19 cellular contexts compared by ENCODE assay signal in the genomic region with DNA sequence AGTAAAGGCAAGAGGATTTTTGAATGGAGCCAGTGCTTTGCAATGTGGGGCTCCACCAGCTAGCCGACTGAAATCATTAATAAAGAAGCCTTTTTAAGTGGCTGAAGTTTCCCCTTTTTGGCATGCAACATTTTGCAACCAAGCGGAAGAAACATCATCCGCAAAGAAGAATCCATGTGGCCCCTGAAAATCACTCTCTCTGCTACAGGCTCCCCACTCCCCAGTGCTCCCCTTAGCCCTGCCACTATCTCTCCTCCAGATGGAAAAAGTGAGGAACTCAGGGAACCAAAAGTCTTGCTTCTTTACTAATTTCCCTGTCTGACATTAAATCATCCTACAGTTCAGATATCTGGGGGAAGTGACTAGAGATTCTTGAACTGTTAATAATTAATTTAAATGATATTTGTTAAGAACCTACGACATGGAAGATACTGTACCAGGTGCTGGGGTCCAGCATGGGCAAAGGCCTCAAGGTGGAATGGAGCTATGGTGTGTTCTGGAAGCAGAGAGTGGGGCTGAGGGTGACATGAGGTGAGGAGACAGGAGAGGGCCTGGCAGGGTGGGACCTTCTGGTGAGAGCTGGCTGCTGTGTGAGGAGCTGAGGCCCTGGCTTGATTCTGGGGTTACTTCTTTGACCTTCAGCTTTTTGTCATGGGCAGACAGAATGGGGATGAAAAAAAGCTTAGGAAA. TPM values are rescaled to one million over a fixed set of nuclear protein-coding genes. Genes with fewer than 3 reads are reported as not detected.
DNase-seq lines count a peak whose midpoint lies in the region; ATAC-seq and TF ChIP-seq lines count a peak whose summit lies in the region.
"Had no signal": no experiment of that assay in that cellular context is flagged by ENCODE, and none has a peak within 500 bp of the region (broad histone marks: within the 10 kb centered on the region; RNA-seq: fewer than 3 reads in every experiment).

No MANE protein-coding gene starts in this region.

- H3K27me3 ChIP-seq in heart right ventricle: no peaks in the 10 kb centered on the region
- H3K27me3 ChIP-seq in upper lobe of right lung: no peaks in the 10 kb centered on the region
- no peaks in the 10 kb centered on the region for H3K27me3 ChIP-seq in CD8-positive, alpha-beta T cell (ENCODE audit: insufficient read depth, low read length)
- H3K27me3 ChIP-seq: right lobe of liver had no signal

- H3K4me1 Mint-ChIP-seq in brain (peaks cover 55% of the 10 kb centered on the region), nephron (peaks cover 56% of the 10 kb centered on the region)
- H3K4me1 Mint-ChIP-seq in CD8-positive, alpha-beta T cell (ENCODE audit: low read depth): no peaks in the 10 kb centered on the region
- H3K4me1 Mint-ChIP-seq: activated CD4-positive, alpha-beta memory T cell treated with anti-CD3 and anti-CD28 coated beads, Interleukin-2, amount 10 ng/mL, durations not matched to agents 7 days and 5 days; stimulated activated naive CD8-positive, alpha-beta T cell treated with anti-CD3 and anti-CD28 coated beads, Interleukin-15, amount 100 ng/mL, for 72 hours had no signal

- H3K36me3 ChIP-seq in heart right ventricle: no peaks in the 10 kb centered on the region
- no peaks in the 10 kb centered on the region for H3K36me3 ChIP-seq in upper lobe of right lung
- H3K36me3 ChIP-seq in CD8-positive, alpha-beta T cell (ENCODE audit: insufficient read depth, low read length): no peaks in the 10 kb centered on the region
- H3K36me3 ChIP-seq: right lobe of liver had no signal

- CTCF ChIA-PET in CD8-positive, alpha-beta T cell (lab: Charles Lee): interaction anchor here (1.5 kb wide), 1 partner anchor 48 kb away, joined by 3 read pairs; no protein-coding TSS in a partner anchor

- ATAC-seq in heart right ventricle (no peak), Right ventricle myocardium inferior (no peak), upper lobe of right lung (no peak)
- no peak for ATAC-seq in CD8-positive, alpha-beta T cell
- ATAC-seq: K562; stimulated activated naive CD8-positive, alpha-beta T cell treated with anti-CD3 and anti-CD28 coated beads, Interleukin-15, amount 100 ng/mL, for 72 hours had no signal

- H3K4me1 ChIP-seq in heart right ventricle (peaks cover 23 to 100% (median 58%) of the 10 kb centered on the region in 9 donors), upper lobe of right lung (peaks cover 59% of the 10 kb centered on the region)
- H3K4me1 ChIP-seq in CD8-positive, alpha-beta T cell (ENCODE audit: insufficient read depth, low read length): no peaks in the 10 kb centered on the region

- H3K9me3 Mint-ChIP-seq in brain (peaks cover 0 to 6% (median 0%) of the 10 kb centered on the region in 5 experiments), nephron (no peaks in the 10 kb centered on the region)
- no peaks in the 10 kb centered on the region for H3K9me3 Mint-ChIP-seq in CD8-positive, alpha-beta T cell
- H3K9me3 Mint-ChIP-seq: activated CD4-positive, alpha-beta memory T cell treated with anti-CD3 and anti-CD28 coated beads, Interleukin-2, amount 10 ng/mL, durations not matched to agents 7 days and 5 days; naive B cell; stimulated activated naive CD8-positive, alpha-beta T cell treated with anti-CD3 and anti-CD28 coated beads, Interleukin-15, amount 100 ng/mL, for 72 hours had no signal

- H3K27me3 Mint-ChIP-seq in brain: no peaks in the 10 kb centered on the region
- peaks cover 11% of the 10 kb centered on the region for H3K27me3 Mint-ChIP-seq in nephron (ENCODE audit: low read depth)
- peaks cover 13% of the 10 kb centered on the region for H3K27me3 Mint-ChIP-seq in CD8-positive, alpha-beta T cell (ENCODE audit: low read depth)

- peak overlapping the region in 9 of 10 donors; percentile 18 to 93 (median 52) for H3K27ac ChIP-seq in heart right ventricle
- peak overlapping the region; percentile 59 for H3K27ac ChIP-seq in upper lobe of right lung
- no peak overlapping the region for H3K27ac ChIP-seq in CD8-positive, alpha-beta T cell (ENCODE audit: low read depth, low read length)

- TF ChIP-seq CTCF in heart right ventricle (IDR thresholded peaks at IDR 0.05) (no peak), brain (conservative IDR thresholded peaks at IDR 0.05) (no peak), nephron (IDR thresholded peaks at IDR 0.05; ENCODE audit: unreplicated experiment in 3 of 3) (no peak), upper lobe of right lung (IDR thresholded peaks at IDR 0.05) (no peak)
- no peak for TF ChIP-seq CTCF in CD8-positive, alpha-beta T cell (IDR thresholded peaks at IDR 0.05)

- POLR2A ChIA-PET in CD8-positive, alpha-beta T cell (lab: Charles Lee): no interaction called here

- DNase-seq in heart right ventricle: no peak
- no peak for DNase-seq in Right ventricle myocardium inferior (ENCODE audit: missing footprints)
- DNase-seq in upper lobe of right lung: no peak
- DNase-seq in CD8-positive, alpha-beta T cell: no peak
- DNase-seq in hepatic stellate cell (ENCODE audit: low spot score): no peak
- DNase-seq in A172 (ENCODE audit: low spot score): no peak
- DNase-seq: ACHN; activated CD4-positive, alpha-beta memory T cell treated with anti-CD3 and anti-CD28 coated beads, Interleukin-2, amount 10 ng/mL, durations not matched to agents 7 days and 5 days; activated gamma-delta T cell; islet precursor cell; naive B cell; NCI-H1694 treated with DMSO at 0.1 percent for 48 hours; NCI-H69; right lobe of liver; stimulated activated naive CD8-positive, alpha-beta T cell treated with anti-CD3 and anti-CD28 coated beads, Interleukin-15, amount 100 ng/mL, for 72 hours had no signal

- WGBS in heart right ventricle, 2 donors: 70 to 75% methylated on average over 4 of the region's 4 CpGs

- peak overlapping the region in 1 of 5 experiments; percentile 18 for H3K4me3 Mint-ChIP-seq in brain
- H3K4me3 Mint-ChIP-seq in nephron: no peak overlapping the region
- H3K4me3 Mint-ChIP-seq in CD8-positive, alpha-beta T cell: no peak overlapping the region
- H3K4me3 Mint-ChIP-seq: activated CD4-positive, alpha-beta memory T cell treated with anti-CD3 and anti-CD28 coated beads, Interleukin-2, amount 10 ng/mL, durations not matched to agents 7 days and 5 days; naive B cell; stimulated activated naive CD8-positive, alpha-beta T cell treated with anti-CD3 and anti-CD28 coated beads, Interleukin-15, amount 100 ng/mL, for 72 hours had no signal

- H3K27ac Mint-ChIP-seq in brain: peak overlapping the region in 3 of 5 experiments; percentile 21 to 65 (median 45)
- peak overlapping the region; percentile 4 to 67 (median 42) for H3K27ac Mint-ChIP-seq in nephron
- H3K27ac Mint-ChIP-seq in CD8-positive, alpha-beta T cell: no peak overlapping the region
- H3K27ac Mint-ChIP-seq: activated CD4-positive, alpha-beta memory T cell treated with anti-CD3 and anti-CD28 coated beads, Interleukin-2, amount 10 ng/mL, durations not matched to agents 7 days and 5 days; stimulated activated naive CD8-positive, alpha-beta T cell treated with anti-CD3 and anti-CD28 coated beads, Interleukin-15, amount 100 ng/mL, for 72 hours had no signal

- H3K9me3 ChIP-seq in heart right ventricle (no peaks in the 10 kb centered on the region), upper lobe of right lung (no peaks in the 10 kb centered on the region)
- H3K9me3 ChIP-seq in CD8-positive, alpha-beta T cell (ENCODE audit: low read length): no peaks in the 10 kb centered on the region
- H3K9me3 ChIP-seq: right lobe of liver had no signal

- H3K4me3 ChIP-seq in heart right ventricle (no peak overlapping the region), upper lobe of right lung (no peak overlapping the region)
- H3K4me3 ChIP-seq in CD8-positive, alpha-beta T cell (ENCODE audit: low read depth, low read length): no peak overlapping the region
- H3K4me3 ChIP-seq: K562, right lobe of liver had no signal

- H3K36me3 Mint-ChIP-seq in brain: no peaks in the 10 kb centered on the region
- H3K36me3 Mint-ChIP-seq in nephron (ENCODE audit: low read depth): no peaks in the 10 kb centered on the region
- H3K36me3 Mint-ChIP-seq in CD8-positive, alpha-beta T cell: no peaks in the 10 kb centered on the region
- H3K36me3 Mint-ChIP-seq: naive B cell had no signal

- intact Hi-C loops in heart right ventricle (cut with DNase I) (no loop called here), Right ventricle myocardium inferior (cut with DNase I) (no loop called here), upper lobe of right lung (cut with DNase I) (no loop called here)
- intact Hi-C loops in CD8-positive, alpha-beta T cell (cut with DNase I, micrococcal nuclease): no loop called here

RNA-seq across cellular contexts. Expression of gene CCL2, which starts 6.1 kb away (rescaled TPM):
- total RNA-seq in heart right ventricle (100 to 1,000 TPM in 3 of 10 donors, 10 to 100 TPM in 6, 1 to 10 TPM in 1; 2.9 to 264 (median 38.5) TPM), Right ventricle myocardium inferior (33.4 TPM), upper lobe of right lung (53.3 TPM)
- polyA plus RNA-seq in heart right ventricle (10 to 100 TPM; 51.3 to 80.3 TPM), brain (ENCODE audit: insufficient read depth, low read depth, low replicate concordance) (2.3 TPM)
- total RNA-seq in CD8-positive, alpha-beta T cell: not detected
- 26.2 and 27.3 TPM in 2 replicates for total RNA-seq in A172 (2014; rRNA removed; shearing (Covaris generic))
- total RNA-seq: activated CD4-positive, alpha-beta memory T cell treated with anti-CD3 and anti-CD28 coated beads, Interleukin-2, amount 10 ng/mL, durations not matched to agents 7 days and 5 days had no signal

RNA-seq across cellular contexts. Expression of gene CCL7, which starts 21.1 kb away (rescaled TPM):
- total RNA-seq in heart right ventricle: under 1 TPM in 1 of 10 donors, not detected in 9; 0.65 TPM
- under 1 TPM in 1 of 2 donors, not detected in 1; 0.29 TPM for polyA plus RNA-seq in heart right ventricle
- total RNA-seq in Right ventricle myocardium inferior: not detected
- not detected for polyA plus RNA-seq in brain (ENCODE audit: insufficient read depth, low read depth, low replicate concordance)
- total RNA-seq in upper lobe of right lung: not detected
- not detected for total RNA-seq in CD8-positive, alpha-beta T cell
- not detected in 2 replicates for total RNA-seq in A172 (2014; rRNA removed; shearing (Covaris generic))
- total RNA-seq: activated CD4-positive, alpha-beta memory T cell treated with anti-CD3 and anti-CD28 coated beads, Interleukin-2, amount 10 ng/mL, durations not matched to agents 7 days and 5 days; glomerular endothelial cell; K562; right lobe of liver had no signal
- polyA plus RNA-seq: K562 had no signal

RNA-seq across cellular contexts. Expression of gene CCL11, which starts 36.6 kb away (rescaled TPM):
- total RNA-seq in heart right ventricle: 10 to 100 TPM in 2 of 10 donors, 1 to 10 TPM in 6, under 1 TPM in 2; 0.46 to 31.2 (median 1.3) TPM
- 1 to 10 TPM; 1.5 to 6.2 TPM for polyA plus RNA-seq in heart right ventricle
- 5.4 TPM for total RNA-seq in Right ventricle myocardium inferior
- not detected for polyA plus RNA-seq in brain (ENCODE audit: insufficient read depth, low read depth, low replicate concordance)
- 0.98 TPM for total RNA-seq in upper lobe of right lung
- not detected for total RNA-seq in CD8-positive, alpha-beta T cell
- total RNA-seq in A172 (2014; rRNA removed; shearing (Covaris generic)): not detected in 2 replicates
- total RNA-seq: activated CD4-positive, alpha-beta memory T cell treated with anti-CD3 and anti-CD28 coated beads, Interleukin-2, amount 10 ng/mL, durations not matched to agents 7 days and 5 days; glomerular endothelial cell; K562 had no signal
- polyA plus RNA-seq: K562 had no signal
